16 cellular contexts compared by ENCODE assay signal in the genomic region with DNA sequence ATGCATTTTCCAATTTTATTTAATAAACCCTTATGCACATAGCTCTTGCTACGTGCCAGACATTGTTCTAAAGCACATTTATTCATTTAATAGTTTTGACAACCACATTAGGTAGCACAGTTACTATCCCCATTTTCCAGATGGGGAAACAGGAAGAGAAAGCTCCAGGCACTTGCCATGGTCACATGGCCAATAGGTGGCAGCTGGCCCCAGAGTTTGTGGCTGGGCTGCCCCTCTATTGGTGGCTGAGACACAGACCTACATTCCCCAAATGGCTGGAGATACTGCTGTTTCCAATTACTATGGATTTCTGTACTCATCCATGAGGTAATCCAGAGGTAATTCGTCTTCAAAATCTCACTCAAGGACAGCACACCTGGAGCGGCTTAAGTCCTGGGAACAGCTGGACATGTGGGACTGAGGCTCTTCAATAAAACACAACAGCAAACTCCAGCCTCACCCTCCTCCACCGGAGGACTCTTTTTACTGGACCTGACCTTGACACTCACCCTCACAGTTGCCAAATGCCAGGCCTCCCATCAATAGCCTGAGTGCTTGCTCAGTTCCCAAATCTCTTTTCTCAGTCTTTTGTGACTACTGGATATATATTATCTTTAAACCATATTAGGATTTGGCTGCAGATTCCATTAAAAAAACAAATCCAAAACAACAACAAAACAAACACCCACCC.
DNase-seq lines count a peak whose midpoint lies in the region; ATAC-seq, FAIRE-seq and TF ChIP-seq lines count a peak whose summit lies in the region.
"Had no signal": no experiment of that assay in that cellular context is flagged by ENCODE, and none has a peak within 500 bp of the region (broad histone marks: within the 10 kb centered on the region; RNA-seq: fewer than 3 reads in every experiment).

No MANE protein-coding gene starts in this region.

- H3K27ac ChIP-seq in BLaER1 (0 out of 2 replicates have a peak overlapping the region, but pooled peaks have one; percentile 81), SK-N-SH (ENCODE audit: low read depth in 2 of 2, low read length in 1 of 2) (no peak overlapping the region), HepG2 (ENCODE audit: extremely low read length, insufficient read depth, low read length) (no peak overlapping the region)
- H3K27ac ChIP-seq in CD8-positive, alpha-beta T cell (ENCODE audit: low read depth, low read length) = no peak overlapping the region
- H3K27ac ChIP-seq: epithelial cell of prostate, SJSA1, transverse colon, VCaP had no signal

- WGBS in SK-N-SH (ENCODE audit: low lambda C conversion rate) = 86% methylated on average over 4 of the region's 4 CpGs
- 80% methylated on average over 4 of the region's 4 CpGs for WGBS in HepG2 (ENCODE audit: low lambda C conversion rate)

- H3K9ac ChIP-seq in BLaER1 = no peak overlapping the region
- no peak overlapping the region for H3K9ac ChIP-seq in SK-N-SH
- H3K9ac ChIP-seq in HepG2 (ENCODE audit: insufficient read depth, low read depth, low read length) = no peak overlapping the region

- H3K27ac Mint-ChIP-seq in CD8-positive, alpha-beta T cell = peak overlapping the region; percentile 82

- H3K9me3 Mint-ChIP-seq in CD8-positive, alpha-beta T cell = no peaks in the 10 kb centered on the region

- intact Hi-C loops in CD8-positive, alpha-beta T cell (cut with DNase I, micrococcal nuclease) = no loop called here
- intact Hi-C loops in HepG2 (cut with micrococcal nuclease; ENCODE audit: unreplicated experiment) = no loop called here

- CTCF ChIA-PET in CD8-positive, alpha-beta T cell (lab: Charles Lee) = interaction anchor here (1.4 to 8.4 kb wide), 3 partner anchors 10 to 28 kb away, joined by 5 to 53 read pairs (median 11); no protein-coding TSS in a partner anchor
- CTCF ChIA-PET in SK-N-SH (lab: Yijun Ruan, JAX) = interaction anchor here (0.5 to 3.9 kb wide), 11 partner anchors 9 to 538 kb away, joined by 3 to 21 read pairs (median 4); no protein-coding TSS in a partner anchor
- CTCF ChIA-PET in HepG2 (lab: Yijun Ruan, JAX; ENCODE audit: low intra/inter-chr PET ratio, low total read pairs) = no interaction called here

- H3K9me3 ChIP-seq in BLaER1 (peaks cover 29% of the 10 kb centered on the region), SK-N-SH (no peaks in the 10 kb centered on the region), HepG2 (ENCODE audit: low read length) (no peaks in the 10 kb centered on the region)
- no peaks in the 10 kb centered on the region for H3K9me3 ChIP-seq in CD8-positive, alpha-beta T cell (ENCODE audit: low read length)
- H3K9me3 ChIP-seq: SJSA1, transverse colon had no signal

- peak overlapping the region; percentile 83 for H3K4me2 ChIP-seq in BLaER1
- no peak overlapping the region for H3K4me2 ChIP-seq in SK-N-SH
- H3K4me2 ChIP-seq in HepG2 (ENCODE audit: low read depth, low read length) = no peak overlapping the region

- H3K4me3 Mint-ChIP-seq in CD8-positive, alpha-beta T cell = no peak overlapping the region

- H3K27me3 ChIP-seq in BLaER1 (no peaks in the 10 kb centered on the region), SK-N-SH (ENCODE audit: insufficient read depth) (no peaks in the 10 kb centered on the region), HepG2 (ENCODE audit: control insufficient read depth in 1 of 2, insufficient read depth in 2 of 2, low read length in 2 of 2) (no peaks in the 10 kb centered on the region)
- no peaks in the 10 kb centered on the region for H3K27me3 ChIP-seq in CD8-positive, alpha-beta T cell (ENCODE audit: insufficient read depth, low read length)
- H3K27me3 ChIP-seq: SJSA1, transverse colon had no signal

- TF ChIP-seq RAD21 in SK-N-SH (IDR thresholded peaks at IDR 0.05; ENCODE audit: low read length) = peak; percentile 25
- no peak for TF ChIP-seq RAD21 in HepG2 (CRISPR knock-in tag; IDR thresholded peaks at IDR 0.05)

- peaks cover 15% of the 10 kb centered on the region; the same call in 1 of the 2 replicates for H3K79me2 ChIP-seq in SK-N-SH (ENCODE audit: insufficient read depth)
- no peaks in the 10 kb centered on the region for H3K79me2 ChIP-seq in HepG2 (ENCODE audit: insufficient read depth, low read length)

- POLR2A ChIA-PET in CD8-positive, alpha-beta T cell (lab: Charles Lee) = interaction anchor here (0.5 kb wide), 1 partner anchor 373 kb away, joined by 3 read pairs; no protein-coding TSS in a partner anchor
- POLR2A ChIA-PET in SK-N-SH (lab: Yijun Ruan, JAX) = no interaction called here
- POLR2A ChIA-PET in HepG2 (lab: Yijun Ruan, JAX) = no interaction called here

- peaks cover 50% of the 10 kb centered on the region for H3K36me3 Mint-ChIP-seq in CD8-positive, alpha-beta T cell

- H4K20me1 ChIP-seq in BLaER1 = no peaks in the 10 kb centered on the region
- no peaks in the 10 kb centered on the region for H4K20me1 ChIP-seq in SK-N-SH (ENCODE audit: insufficient read depth)
- H4K20me1 ChIP-seq in HepG2 (ENCODE audit: insufficient read depth, low read length) = 0 out of 2 replicates have a peak, but pooled peaks cover 4% of the 10 kb centered on the region

- no peak for TF ChIP-seq CTCF in CD8-positive, alpha-beta T cell (IDR thresholded peaks at IDR 0.05)
- TF ChIP-seq CTCF in SK-N-SH (IDR thresholded peaks at IDR 0.05) (no peak), HepG2 (CRISPR knock-in tag; IDR thresholded peaks at IDR 0.05) (peak; percentile 32)

- TF ChIP-seq POLR2A in HepG2 (IDR thresholded peaks at IDR 0.05; ENCODE audit: insufficient read depth in 1 of 2, low read depth in 2 of 2, low read length in 2 of 2) = no peak

- H3K4me3 ChIP-seq in BLaER1 = no peak overlapping the region
- H3K4me3 ChIP-seq in CD8-positive, alpha-beta T cell (ENCODE audit: low read depth, low read length) = no peak overlapping the region
- H3K4me3 ChIP-seq in SK-N-SH (ENCODE audit: low read depth in 2 of 2, low read length in 1 of 2) = no peak overlapping the region
- H3K4me3 ChIP-seq in HepG2 (replicated peaks in 1 of 3; ENCODE audit: insufficient read depth in 1 of 3, low read depth in 2 of 3, low read length in 3 of 3) = no peak overlapping the region
- H3K4me3 ChIP-seq: SJSA1, transverse colon had no signal

- H2AFZ ChIP-seq in SK-N-SH (ENCODE audit: low read depth) (no peak overlapping the region), HepG2 (ENCODE audit: low read length) (no peak overlapping the region)

- no peaks in the 10 kb centered on the region for H3K9me2 ChIP-seq in SK-N-SH

- FAIRE-seq in HepG2 (lab: Jason Lieb, UNC) = no peak

- H3K4me1 ChIP-seq in BLaER1 (peaks cover 67% of the 10 kb centered on the region), SK-N-SH (ENCODE audit: control insufficient read depth in 1 of 2, insufficient read depth in 2 of 2, low read depth in 1 of 2, low read length in 1 of 2) (no peaks in the 10 kb centered on the region), HepG2 (ENCODE audit: insufficient read depth, low read length) (no peaks in the 10 kb centered on the region)
- peaks cover 62% of the 10 kb centered on the region for H3K4me1 ChIP-seq in CD8-positive, alpha-beta T cell (ENCODE audit: insufficient read depth, low read length)
- H3K4me1 ChIP-seq: SJSA1, transverse colon had no signal

- no peak for ATAC-seq in CD8-positive, alpha-beta T cell
- ATAC-seq in HepG2 = no peak; the same call in 2 of the 3 replicates
- ATAC-seq in HG02610 (IDR thresholded peaks at IDR 0.05; ENCODE audit: unreplicated experiment) = no peak
- no peak for ATAC-seq in activated CD4-positive, CD25-positive, alpha-beta regulatory T cell treated with anti-CD3 and anti-CD28 coated beads, Interleukin-2, amount 50 U/mL, for 24 hours
- ATAC-seq: right cardiac atrium had no signal

- no peak for TF ChIP-seq EP300 in SK-N-SH (IDR thresholded peaks at IDR 0.05; ENCODE audit: borderline replicate concordance in 1 of 2, low read depth in 1 of 2, low read length in 1 of 2)
- no peak for TF ChIP-seq EP300 in HepG2 (IDR thresholded peaks at IDR 0.05; ENCODE audit: low read depth in 2 of 2, low read length in 2 of 2)
- TF ChIP-seq EP300 in HepG2 (CRISPR knock-in tag; IDR thresholded peaks at IDR 0.05; ENCODE audit: borderline replicate concordance) = no peak

- in situ Hi-C loops in HepG2 (cut with HindIII; ENCODE audit: extremely low pct_ligation_motif_present, low pct_unique_long_range_greater_than_20kb) = no loop called here

- BruUV-seq in HepG2 (replicated peaks; lab: Mats Ljungman, UMichigan) = no TSS peak

- no peaks in the 10 kb centered on the region for H3F3A ChIP-seq in SK-N-SH (replicated peaks; ENCODE audit: insufficient read depth)

- peaks cover 81% of the 10 kb centered on the region for H3K36me3 ChIP-seq in BLaER1
- no peaks in the 10 kb centered on the region for H3K36me3 ChIP-seq in CD8-positive, alpha-beta T cell (ENCODE audit: insufficient read depth, low read length)
- peaks cover 51 to 59% of the 10 kb centered on the region in 2 experiments for H3K36me3 ChIP-seq in SK-N-SH (replicated peaks in 1 of 2; ENCODE audit: control insufficient read depth in 1 of 2, insufficient read depth in 2 of 2, low read length in 1 of 2)
- peaks cover 37 to 83% of the 10 kb centered on the region in 2 experiments for H3K36me3 ChIP-seq in HepG2 (replicated peaks in 1 of 2; ENCODE audit: control insufficient read depth in 1 of 2, insufficient read depth in 2 of 2, low read length in 2 of 2)

- H3K4me1 Mint-ChIP-seq in CD8-positive, alpha-beta T cell (ENCODE audit: low read depth) = peaks cover 82% of the 10 kb centered on the region

- no peaks in the 10 kb centered on the region for H3K27me3 Mint-ChIP-seq in CD8-positive, alpha-beta T cell (ENCODE audit: low read depth)

- peak in 1 of 7 experiments; percentile 17 for DNase-seq in CD8-positive, alpha-beta T cell
- no peak for DNase-seq in SK-N-SH
- no peak for DNase-seq in HepG2 (ENCODE audit: low spot score)
- DNase-seq in SK-N-DZ (ENCODE audit: low spot score) = no peak
- DNase-seq in OCI-M1 (lab: John Stamatoyannopoulos, UW) = no peak
- DNase-seq: cerebellar nuclear complex; COR-L47; right cardiac atrium; stimulated activated CD4-positive, alpha-beta T cell treated with anti-CD3 and anti-CD28 coated beads, Interleukin-2, amount 100 ng/mL, for 48 hours; transverse colon had no signal

TF ChIP-seq in SK-N-SH, 30 proteins besides CTCF, POLR2A, EP300 and RAD21 (continues in another document):
- TF ChIP-seq RXRA (IDR thresholded peaks at IDR 0.05; ENCODE audit: borderline replicate concordance, low read depth) = no peak
- no peak for TF ChIP-seq FOXJ3 (CRISPR knock-in tag; IDR thresholded peaks at IDR 0.05)
- TF ChIP-seq, protein P1, sequence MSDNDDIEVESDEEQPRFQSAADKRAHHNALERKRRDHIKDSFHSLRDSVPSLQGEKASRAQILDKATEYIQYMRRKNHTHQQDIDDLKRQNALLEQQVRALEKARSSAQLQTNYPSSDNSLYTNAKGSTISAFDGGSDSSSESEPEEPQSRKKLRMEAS (IDR thresholded peaks at IDR 0.05; ENCODE audit: low read depth) = no peak

TF ChIP-seq in HepG2, 621 proteins besides CTCF, POLR2A, EP300 and RAD21 (continues in another document):
- TF ChIP-seq ZNF629 (CRISPR knock-in tag; conservative IDR thresholded peaks at IDR 0.05) = peak; percentile 67
